In the genomic region with DNA sequence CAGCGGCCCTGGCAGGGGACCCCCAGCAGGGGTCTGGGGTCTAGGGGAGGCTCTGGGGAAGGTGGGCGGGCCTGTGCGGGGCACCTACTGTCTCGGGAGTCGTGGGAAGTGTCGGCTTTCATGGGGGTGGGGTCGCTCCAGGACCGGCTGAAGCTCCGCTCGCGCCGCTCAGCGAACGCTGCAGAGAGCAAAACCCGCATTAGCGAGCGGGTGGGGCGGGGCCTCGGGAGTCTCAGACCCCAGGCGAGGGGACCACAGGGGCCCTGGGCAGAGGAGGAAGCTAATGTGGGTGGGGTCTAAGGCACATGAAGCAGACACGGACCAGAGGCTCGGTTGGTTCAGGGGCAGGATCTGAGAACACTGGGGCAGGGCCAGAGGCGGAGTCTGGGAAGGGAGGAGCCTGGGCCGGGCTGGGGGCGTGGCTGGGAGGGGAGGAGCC, we compare ENCODE assay signal across 1 cellular context.
TF ChIP-seq lines count a peak whose summit lies in the region.

No MANE protein-coding gene starts in this region.

TF ChIP-seq in K562, 482 proteins besides CTCF, POLR2A, EP300 and RAD21:
- peak; percentile 22; the same call in 1 of the 2 replicates for TF ChIP-seq SUPT5H (IDR thresholded peaks at IDR 0.05)
- no peak for TF ChIP-seq ZNF586 (CRISPR knock-in tag; conservative IDR thresholded peaks at IDR 0.05)
- TF ChIP-seq, protein P1, sequence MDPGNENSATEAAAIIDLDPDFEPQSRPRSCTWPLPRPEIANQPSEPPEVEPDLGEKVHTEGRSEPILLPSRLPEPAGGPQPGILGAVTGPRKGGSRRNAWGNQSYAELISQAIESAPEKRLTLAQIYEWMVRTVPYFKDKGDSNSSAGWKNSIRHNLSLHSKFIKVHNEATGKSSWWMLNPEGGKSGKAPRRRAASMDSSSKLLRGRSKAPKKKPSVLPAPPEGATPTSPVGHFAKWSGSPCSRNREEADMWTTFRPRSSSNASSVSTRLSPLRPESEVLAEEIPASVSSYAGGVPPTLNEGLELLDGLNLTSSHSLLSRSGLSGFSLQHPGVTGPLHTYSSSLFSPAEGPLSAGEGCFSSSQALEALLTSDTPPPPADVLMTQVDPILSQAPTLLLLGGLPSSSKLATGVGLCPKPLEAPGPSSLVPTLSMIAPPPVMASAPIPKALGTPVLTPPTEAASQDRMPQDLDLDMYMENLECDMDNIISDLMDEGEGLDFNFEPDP (CRISPR knock-in tag; IDR thresholded peaks at IDR 0.05) = no peak
- TF ChIP-seq, protein P2, sequence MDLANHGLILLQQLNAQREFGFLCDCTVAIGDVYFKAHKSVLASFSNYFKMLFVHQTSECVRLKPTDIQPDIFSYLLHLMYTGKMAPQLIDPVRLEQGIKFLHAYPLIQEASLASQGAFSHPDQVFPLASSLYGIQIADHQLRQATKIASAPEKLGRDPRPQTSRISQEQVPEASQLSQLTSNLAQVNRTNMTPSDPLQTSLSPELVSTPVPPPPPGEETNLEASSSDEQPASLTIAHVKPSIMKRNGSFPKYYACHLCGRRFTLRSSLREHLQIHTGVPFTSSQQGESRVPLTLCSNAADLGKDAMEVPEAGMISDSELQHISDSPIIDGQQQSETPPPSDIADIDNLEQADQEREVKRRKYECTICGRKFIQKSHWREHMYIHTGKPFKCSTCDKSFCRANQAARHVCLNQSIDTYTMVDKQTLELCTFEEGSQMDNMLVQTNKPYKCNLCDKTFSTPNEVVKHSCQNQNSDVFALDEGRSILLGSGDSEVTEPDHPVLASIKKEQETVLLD (IDR thresholded peaks at IDR 0.05) = 0 out of 2 replicates have a peak, but pooled peaks have one; percentile 16
- TF ChIP-seq, protein P3, sequence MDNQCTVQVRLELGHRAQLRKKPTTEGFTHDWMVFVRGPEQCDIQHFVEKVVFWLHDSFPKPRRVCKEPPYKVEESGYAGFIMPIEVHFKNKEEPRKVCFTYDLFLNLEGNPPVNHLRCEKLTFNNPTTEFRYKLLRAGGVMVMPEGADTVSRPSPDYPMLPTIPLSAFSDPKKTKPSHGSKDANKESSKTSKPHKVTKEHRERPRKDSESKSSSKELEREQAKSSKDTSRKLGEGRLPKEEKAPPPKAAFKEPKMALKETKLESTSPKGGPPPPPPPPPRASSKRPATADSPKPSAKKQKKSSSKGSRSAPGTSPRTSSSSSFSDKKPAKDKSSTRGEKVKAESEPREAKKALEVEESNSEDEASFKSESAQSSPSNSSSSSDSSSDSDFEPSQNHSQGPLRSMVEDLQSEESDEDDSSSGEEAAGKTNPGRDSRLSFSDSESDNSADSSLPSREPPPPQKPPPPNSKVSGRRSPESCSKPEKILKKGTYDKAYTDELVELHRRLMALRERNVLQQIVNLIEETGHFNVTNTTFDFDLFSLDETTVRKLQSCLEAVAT (IDR thresholded peaks at IDR 0.05) = 0 out of 4 replicates have a peak, but pooled peaks of 1 of the 2 experiments have one; percentile 33
- TF ChIP-seq KLF6 (CRISPR knock-in tag; IDR thresholded peaks at IDR 0.05; ENCODE audit: borderline replicate concordance) = 0 out of 2 replicates have a peak, but pooled peaks have one; percentile 34
- 0 out of 2 replicates have a peak, but pooled peaks have one; percentile 21 for TF ChIP-seq POLR2AphosphoS5 (IDR thresholded peaks at IDR 0.05; ENCODE audit: control insufficient read depth, insufficient read depth, low read depth, low read length)
- no peak for TF ChIP-seq GATAD2B (IDR thresholded peaks at IDR 0.05; ENCODE audit: borderline replicate concordance)
- TF ChIP-seq BHLHE40 (IDR thresholded peaks at IDR 0.05; ENCODE audit: low read length) = no peak
- no peak for TF ChIP-seq WHSC1 (IDR thresholded peaks at IDR 0.05; ENCODE audit: low read length)
- peak; percentile 61 for TF ChIP-seq PCBP1 (IDR thresholded peaks at IDR 0.05; ENCODE audit: low read depth, low read length, poor library complexity, severe bottlenecking)
- TF ChIP-seq TCF3 (CRISPR knock-in tag; IDR thresholded peaks at IDR 0.05) = no peak
- TF ChIP-seq OTX1 (CRISPR knock-in tag; IDR thresholded peaks at IDR 0.05) = 0 out of 2 replicates have a peak, but pooled peaks have one; percentile 25
- peak; percentile 26; the same call in 1 of the 2 replicates for TF ChIP-seq POLR2G (IDR thresholded peaks at IDR 0.05; ENCODE audit: low read depth, low read length)
- TF ChIP-seq, protein P4, sequence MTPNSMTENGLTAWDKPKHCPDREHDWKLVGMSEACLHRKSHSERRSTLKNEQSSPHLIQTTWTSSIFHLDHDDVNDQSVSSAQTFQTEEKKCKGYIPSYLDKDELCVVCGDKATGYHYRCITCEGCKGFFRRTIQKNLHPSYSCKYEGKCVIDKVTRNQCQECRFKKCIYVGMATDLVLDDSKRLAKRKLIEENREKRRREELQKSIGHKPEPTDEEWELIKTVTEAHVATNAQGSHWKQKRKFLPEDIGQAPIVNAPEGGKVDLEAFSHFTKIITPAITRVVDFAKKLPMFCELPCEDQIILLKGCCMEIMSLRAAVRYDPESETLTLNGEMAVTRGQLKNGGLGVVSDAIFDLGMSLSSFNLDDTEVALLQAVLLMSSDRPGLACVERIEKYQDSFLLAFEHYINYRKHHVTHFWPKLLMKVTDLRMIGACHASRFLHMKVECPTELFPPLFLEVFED (CRISPR knock-in tag; conservative IDR thresholded peaks at IDR 0.05) = 0 out of 2 replicates have a peak, but pooled peaks have one; percentile 24
- TF ChIP-seq ZNF3 (CRISPR knock-in tag; IDR thresholded peaks at IDR 0.05) = no peak
- TF ChIP-seq, protein P5, sequence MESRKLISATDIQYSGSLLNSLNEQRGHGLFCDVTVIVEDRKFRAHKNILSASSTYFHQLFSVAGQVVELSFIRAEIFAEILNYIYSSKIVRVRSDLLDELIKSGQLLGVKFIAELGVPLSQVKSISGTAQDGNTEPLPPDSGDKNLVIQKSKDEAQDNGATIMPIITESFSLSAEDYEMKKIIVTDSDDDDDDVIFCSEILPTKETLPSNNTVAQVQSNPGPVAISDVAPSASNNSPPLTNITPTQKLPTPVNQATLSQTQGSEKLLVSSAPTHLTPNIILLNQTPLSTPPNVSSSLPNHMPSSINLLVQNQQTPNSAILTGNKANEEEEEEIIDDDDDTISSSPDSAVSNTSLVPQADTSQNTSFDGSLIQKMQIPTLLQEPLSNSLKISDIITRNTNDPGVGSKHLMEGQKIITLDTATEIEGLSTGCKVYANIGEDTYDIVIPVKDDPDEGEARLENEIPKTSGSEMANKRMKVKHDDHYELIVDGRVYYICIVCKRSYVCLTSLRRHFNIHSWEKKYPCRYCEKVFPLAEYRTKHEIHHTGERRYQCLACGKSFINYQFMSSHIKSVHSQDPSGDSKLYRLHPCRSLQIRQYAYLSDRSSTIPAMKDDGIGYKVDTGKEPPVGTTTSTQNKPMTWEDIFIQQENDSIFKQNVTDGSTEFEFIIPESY (CRISPR knock-in tag; IDR thresholded peaks at IDR 0.05) = peak; percentile 89
- TF ChIP-seq ZBTB7A (IDR thresholded peaks at IDR 0.05; ENCODE audit: borderline replicate concordance, control insufficient read depth, low read depth, low read length) = peak; percentile 11; the same call in 1 of the 2 replicates
- TF ChIP-seq JUN (IDR thresholded peaks at IDR 0.05; ENCODE audit: borderline replicate concordance, low read depth, low read length) = no peak
- no peak for TF ChIP-seq JUN (CRISPR knock-in tag; IDR thresholded peaks at IDR 0.05; ENCODE audit: borderline replicate concordance)
- TF ChIP-seq SAFB (IDR thresholded peaks at IDR 0.05; ENCODE audit: borderline replicate concordance, low read depth, low read length) = no peak
- TF ChIP-seq ZNF507 (tag; conservative IDR thresholded peaks at IDR 0.05) = no peak
- no peak for TF ChIP-seq ERF (CRISPR knock-in tag; IDR thresholded peaks at IDR 0.05)
- TF ChIP-seq TAF9B (IDR thresholded peaks at IDR 0.05; ENCODE audit: partially characterized antibody) = no peak
- TF ChIP-seq, protein P6, sequence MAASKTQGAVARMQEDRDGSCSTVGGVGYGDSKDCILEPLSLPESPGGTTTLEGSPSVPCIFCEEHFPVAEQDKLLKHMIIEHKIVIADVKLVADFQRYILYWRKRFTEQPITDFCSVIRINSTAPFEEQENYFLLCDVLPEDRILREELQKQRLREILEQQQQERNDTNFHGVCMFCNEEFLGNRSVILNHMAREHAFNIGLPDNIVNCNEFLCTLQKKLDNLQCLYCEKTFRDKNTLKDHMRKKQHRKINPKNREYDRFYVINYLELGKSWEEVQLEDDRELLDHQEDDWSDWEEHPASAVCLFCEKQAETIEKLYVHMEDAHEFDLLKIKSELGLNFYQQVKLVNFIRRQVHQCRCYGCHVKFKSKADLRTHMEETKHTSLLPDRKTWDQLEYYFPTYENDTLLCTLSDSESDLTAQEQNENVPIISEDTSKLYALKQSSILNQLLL (CRISPR knock-in tag; IDR thresholded peaks at IDR 0.05; ENCODE audit: borderline replicate concordance) = no peak
